8 cellular contexts compared by ENCODE assay signal in genomic region chr12:96315741-96316481, GRCh38.
DNase-seq lines count a peak whose midpoint lies in the region; ATAC-seq and TF ChIP-seq lines count a peak whose summit lies in the region.
"Not testable (repeated sequence)": the region's sequence is repeated elsewhere in the genome, so short reads cannot be mapped to it uniquely, and the experiment has no call there.

No MANE protein-coding gene starts in this region.

- ATAC-seq in DND-41 (ENCODE audit: insufficient read depth, low read depth) (peak; percentile 81), RWPE2 (ENCODE audit: low read depth) (peak; percentile 61; the same call in 2 of the 3 replicates)

- H3K79me2 ChIP-seq in DND-41 (ENCODE audit: insufficient read depth, low read length), result peaks cover 51% of the 10 kb centered on the region

- H3K4me3 Mint-ChIP-seq in neural crest cell, result peak overlapping the region; percentile 96

- not testable (repeated sequence) for H3K27me3 ChIP-seq in DND-41 (ENCODE audit: insufficient read depth, low read length, poor library complexity); RWPE2 (ENCODE audit: insufficient read depth, poor library complexity, severe bottlenecking); thymus (ENCODE audit: control insufficient read depth, insufficient read depth)

- H3K9ac ChIP-seq in DND-41 (ENCODE audit: low read depth, low read length), result peak overlapping the region; percentile 50

- H3K4me1 ChIP-seq in DND-41 (ENCODE audit: insufficient read depth, low read length); thymus (ENCODE audit: control insufficient read depth, insufficient read depth, low read length): not testable (repeated sequence)
- H3K4me1 ChIP-seq in RWPE2 (ENCODE audit: insufficient read depth, poor library complexity, severe bottlenecking), result peaks cover 17% of the 10 kb centered on the region

- peak overlapping the region; percentile 75 for H3K27ac ChIP-seq in DND-41 (ENCODE audit: low read length)
- H3K27ac ChIP-seq in RWPE2 (ENCODE audit: poor library complexity, severe bottlenecking), result peak overlapping the region; percentile 87
- not testable (repeated sequence) for H3K27ac ChIP-seq in coronary artery
- peak overlapping the region; percentile 42 for H3K27ac ChIP-seq in thymus (ENCODE audit: low read depth)

- not testable (repeated sequence) for H4K20me1 ChIP-seq in DND-41 (ENCODE audit: insufficient read depth, low read length)

- peaks cover 23% of the 10 kb centered on the region; the same call in 1 of the 2 replicates for H3K36me3 ChIP-seq in DND-41 (ENCODE audit: insufficient read depth, low read length)
- H3K36me3 ChIP-seq in RWPE2 (ENCODE audit: low read depth), result peaks cover 35% of the 10 kb centered on the region
- not testable (repeated sequence) for H3K36me3 ChIP-seq in thymus (ENCODE audit: control insufficient read depth, insufficient read depth)

- not testable (repeated sequence) for TF ChIP-seq CTCF in DND-41 (IDR thresholded peaks at IDR 0.05; ENCODE audit: borderline replicate concordance, extremely low read depth, low read length, poor library complexity, severe bottlenecking); NB4 (IDR thresholded peaks at IDR 0.05; ENCODE audit: low read depth, low read length); RWPE2 (IDR thresholded peaks at IDR 0.05; ENCODE audit: poor library complexity, severe bottlenecking); coronary artery (IDR thresholded peaks at IDR 0.05)
- peak; percentile 22 for TF ChIP-seq CTCF in neural crest cell (conservative IDR thresholded peaks at IDR 0.05)

- not testable (repeated sequence) for H3K4me1 Mint-ChIP-seq in neural crest cell

- H3K9me3 ChIP-seq in DND-41 (ENCODE audit: insufficient read depth, low read length, severe bottlenecking); RWPE2 (ENCODE audit: severe bottlenecking); thymus (ENCODE audit: control insufficient read depth): not testable (repeated sequence)

- not testable (repeated sequence) for TF ChIP-seq POLR2A in NB4 (IDR thresholded peaks at IDR 0.05; ENCODE audit: extremely low read depth, insufficient read length)

- DNase-seq in DND-41, result peak; percentile 77
- DNase-seq in NB4 (ENCODE audit: low read depth), result peak; percentile 31
- DNase-seq in RWPE2 (ENCODE audit: low spot score), result peak; percentile 68
- DNase-seq in activated T-cell treated with anti-CD3 and anti-CD28 coated beads, Interleukin-2, amount 50 U/mL, for 48 hours, result peak; percentile 52 to 56
- not testable (repeated sequence) for DNase-seq in coronary artery (ENCODE audit: low spot score)
- peak; percentile 3 for DNase-seq in neural crest cell (ENCODE audit: low read depth, low spot score)

- not testable (repeated sequence) for H3K9me3 Mint-ChIP-seq in neural crest cell

- H3K27ac Mint-ChIP-seq in neural crest cell (ENCODE audit: unreplicated experiment), result peak overlapping the region; percentile 99

- H3K4me2 ChIP-seq in DND-41 (ENCODE audit: insufficient read depth, low read length), result peak overlapping the region; percentile 67

- H3K27me3 Mint-ChIP-seq in neural crest cell (ENCODE audit: low read depth), result not testable (repeated sequence)

- WGBS in thymus, result 61% methylated on average over 33 of the region's 33 CpGs

- H3K36me3 Mint-ChIP-seq in neural crest cell (ENCODE audit: low read depth), result not testable (repeated sequence)

- H2AFZ ChIP-seq in DND-41 (ENCODE audit: low read depth, low read length), result peak overlapping the region; percentile 59

- peak overlapping the region; percentile 10 to 54; a peak in 3 of 4 replicates for H3K4me3 ChIP-seq in DND-41 (ENCODE audit: low read depth in 1 of 2, low read length in 2 of 2)
- H3K4me3 ChIP-seq in NB4 (ENCODE audit: low read depth, low read length), result peak overlapping the region; percentile 37
- H3K4me3 ChIP-seq in RWPE2 (ENCODE audit: severe bottlenecking), result peak overlapping the region; percentile 37
- H3K4me3 ChIP-seq in coronary artery, result peak overlapping the region; percentile 59
- peak overlapping the region; percentile 1 for H3K4me3 ChIP-seq in iPS-11a (ENCODE audit: low read depth, low read length)
- H3K4me3 ChIP-seq in thymus (ENCODE audit: low read length), result peak overlapping the region; percentile 25

Comparison
In these comparisons a context has a peak if more than half of its experiments do, and no peak if none do; other contexts are left out.
1. H3K4me3 ChIP-seq: peak in every context shown above with its lines; median percentile 59 in coronary artery; 37 in NB4; 37 in RWPE2; 32 in DND-41; 25 in thymus; 1 in iPS-11a.